ENCODE assay signal across 8 cellular contexts in the genomic region with DNA sequence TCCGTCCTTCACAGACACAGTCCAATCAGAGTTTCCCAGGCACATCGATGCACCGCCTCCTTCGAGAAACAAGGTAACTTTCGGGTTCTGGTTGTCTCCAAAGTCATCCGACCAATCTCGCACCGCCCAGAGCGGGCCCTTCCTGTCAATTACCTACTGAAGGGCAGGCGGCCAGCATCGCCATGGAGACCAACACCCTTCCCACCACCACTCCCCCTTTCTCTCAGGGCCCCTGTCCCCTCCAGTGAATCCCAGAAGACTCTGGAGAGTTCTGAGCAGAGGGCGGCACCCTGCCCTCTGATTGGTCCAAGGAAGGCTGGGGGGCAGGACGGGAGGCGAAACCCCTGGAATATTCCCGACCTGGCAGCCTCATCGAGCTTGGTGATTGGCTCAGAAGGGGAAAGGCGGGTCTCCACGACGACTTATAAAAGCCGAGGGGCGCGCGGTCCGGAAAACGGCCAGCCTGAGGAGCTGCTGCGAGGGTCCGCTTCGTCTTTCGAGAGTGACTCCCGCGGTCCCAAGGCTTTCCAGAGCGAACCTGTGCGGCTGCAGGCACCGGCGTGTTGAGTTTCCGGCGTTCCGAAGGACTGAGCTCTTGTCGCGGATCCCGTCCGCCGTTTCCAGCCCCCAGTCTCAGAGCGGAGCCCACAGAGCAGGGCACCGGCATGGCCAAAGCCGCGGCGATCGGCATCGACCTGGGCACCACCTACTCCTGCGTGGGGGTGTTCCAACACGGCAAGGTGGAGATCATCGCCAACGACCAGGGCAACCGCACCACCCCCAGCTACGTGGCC. TPM values are rescaled to one million over a fixed set of nuclear protein-coding genes. Genes with fewer than 3 reads are reported as not detected.
DNase-seq lines count a peak whose midpoint lies in the region; ATAC-seq and TF ChIP-seq lines count a peak whose summit lies in the region.

A gene (plus strand): TSS at position 453 of the 794 bp plus-strand sequence. CDS start 213 bp downstream, at position 666.

- peak; percentile 100 for TF ChIP-seq POLR2A in tibial nerve (IDR thresholded peaks at IDR 0.05)

- peaks cover 26% of the 10 kb centered on the region for H3K79me2 ChIP-seq in parathyroid adenoma

- H3K27ac ChIP-seq in cardiac muscle cell, result peak within 1 kb of the TSS; percentile 87
- H3K27ac ChIP-seq in parathyroid adenoma, result peak within 1 kb of the TSS; percentile 98
- peak within 1 kb of the TSS; percentile 87 to 100 (median 94) for H3K27ac ChIP-seq in tibial nerve

- H3K27me3 ChIP-seq in adipocyte (replicated peaks; ENCODE audit: control insufficient read depth, insufficient read depth, low read length) (no peaks in the 10 kb centered on the region), cardiac muscle cell (no peaks in the 10 kb centered on the region), parathyroid adenoma (ENCODE audit: control insufficient read depth, insufficient read depth, low read length) (no peaks in the 10 kb centered on the region), tibial nerve (no peaks in the 10 kb centered on the region)

- H3K9ac ChIP-seq in adipocyte (ENCODE audit: low read length) (peak within 1 kb of the TSS; percentile 93), parathyroid adenoma (peak within 1 kb of the TSS; percentile 34)

- no peaks in the 10 kb centered on the region for H3K36me3 ChIP-seq in adipocyte (ENCODE audit: control insufficient read depth, insufficient read depth, low read length, severe bottlenecking)
- H3K36me3 ChIP-seq in cardiac muscle cell, result no peaks in the 10 kb centered on the region
- no peaks in the 10 kb centered on the region for H3K36me3 ChIP-seq in parathyroid adenoma (ENCODE audit: control insufficient read depth, insufficient read depth, low read length)
- no peaks in the 10 kb centered on the region for H3K36me3 ChIP-seq in tibial nerve

- WGBS in tibial nerve, 2 donors, result 0 to 1% methylated on average over 12 to 54 of the region's 56 CpGs

- peak; percentile 88 to 100 for TF ChIP-seq EP300 in tibial nerve (IDR thresholded peaks at IDR 0.05)

- H3K4me1 ChIP-seq in adipocyte (ENCODE audit: control insufficient read depth, insufficient read depth, low read length) (peaks cover 25% of the 10 kb centered on the region), cardiac muscle cell (ENCODE audit: low read depth) (peaks cover 13% of the 10 kb centered on the region), parathyroid adenoma (peaks cover 25% of the 10 kb centered on the region), tibial nerve (peaks cover 0 to 54% (median 32%) of the 10 kb centered on the region in 4 donors)

- H3K4me3 ChIP-seq in GM12864 (ENCODE audit: low read depth, low read length) (peak within 1 kb of the TSS; percentile 77), adipocyte (ENCODE audit: low read length) (peak within 1 kb of the TSS; percentile 91), cardiac muscle cell (peak within 1 kb of the TSS; percentile 32), parathyroid adenoma (ENCODE audit: low read depth, low read length) (peak within 1 kb of the TSS; percentile 98), tibial nerve (peak within 1 kb of the TSS; percentile 52 to 76 (median 71))

- peak within 1 kb of the TSS; percentile 92 for H3K4me2 ChIP-seq in parathyroid adenoma (ENCODE audit: low read length)

- H2AFZ ChIP-seq in parathyroid adenoma, result peak within 1 kb of the TSS; percentile 86

- H3K9me3 ChIP-seq in adipocyte (ENCODE audit: control insufficient read depth, low read length) (no peaks in the 10 kb centered on the region), cardiac muscle cell (ENCODE audit: low read depth) (no peaks in the 10 kb centered on the region), parathyroid adenoma (ENCODE audit: control insufficient read depth, low read length) (no peaks in the 10 kb centered on the region), tibial nerve (no peaks in the 10 kb centered on the region)

- TF ChIP-seq CTCF in GM12864 (IDR thresholded peaks at IDR 0.05; ENCODE audit: low read depth, low read length, missing control alignments) (no peak), cardiac muscle cell (IDR thresholded peaks at IDR 0.05; ENCODE audit: low read depth, low read length) (no peak), parathyroid adenoma (IDR thresholded peaks at IDR 0.05) (peak; percentile 7), tibial nerve (IDR thresholded peaks at IDR 0.05) (peak in 2 of 5 experiments; percentile 41 to 45)

- peak; percentile 72 for ATAC-seq in HG02678 (IDR thresholded peaks at IDR 0.05; ENCODE audit: unreplicated experiment)

- DNase-seq in GM12864 (ENCODE audit: low read depth) (peak; percentile 96), NCI-H128 (lab: John Stamatoyannopoulos, UW; ENCODE audit: unreplicated experiment) (peak; percentile 100), SW480 (ENCODE audit: low spot score) (peak; percentile 95), adipocyte (ENCODE audit: low read depth) (peak; percentile 99), cardiac muscle cell (ENCODE audit: low read depth in 1 of 2, low spot score in 1 of 2) (peak; percentile 99 to 100), tibial nerve (ENCODE audit: low spot score in 2 of 2) (peak; percentile 99 to 100)

RNA-seq across cellular contexts. Expression of the gene that starts here (rescaled TPM):
- total RNA-seq in cardiac muscle cell, result 184 and 226 TPM in 2 replicates
- polyA plus RNA-seq in cardiac muscle cell, result 88.0 and 88.8 TPM in 2 replicates
- total RNA-seq in tibial nerve, result 100 to 1,000 TPM; 134 to 186 (median 168) TPM

Comparison
In these comparisons a context has a peak if more than half of its experiments do, and no peak if none do; other contexts are left out.
1. Peak in every context shown above with its lines: DNase-seq, ATAC-seq, H3K4me3 ChIP-seq and H3K27ac ChIP-seq.
2. H3K4me3 ChIP-seq: peak in every context shown above with its lines; median percentile 98 in parathyroid adenoma; 91 in adipocyte; 77 in GM12864; 71 in tibial nerve; 32 in cardiac muscle cell.